In genomic region chr2:88054300-88055048, GRCh38 we compare ENCODE assay signal across 8 cellular contexts. TPM values are rescaled to one million over a fixed set of nuclear protein-coding genes. Genes with fewer than 3 reads are reported as not detected.
A peak's percentile ranks its signal among the peaks of the same experiment; 100 is the strongest.
DNase-seq lines count a peak whose midpoint lies in the region; ATAC-seq and TF ChIP-seq lines count a peak whose summit lies in the region.

No MANE protein-coding gene starts in this region.

- H3K9ac ChIP-seq in mucosa of stomach (ENCODE audit: low read length) = peak overlapping the region; percentile 96

- no peaks in the 10 kb centered on the region for H3K27me3 ChIP-seq in CD8-positive, alpha-beta T cell (ENCODE audit: insufficient read depth, low read length)
- no peaks in the 10 kb centered on the region for H3K27me3 ChIP-seq in mucosa of stomach (ENCODE audit: control insufficient read depth, insufficient read depth, low read length)

- peaks cover 61% of the 10 kb centered on the region for H3K4me1 Mint-ChIP-seq in CD8-positive, alpha-beta T cell (ENCODE audit: low read depth)

- POLR2A ChIA-PET in CD8-positive, alpha-beta T cell (lab: Charles Lee) = interaction anchor here (0.7 to 1.5 kb wide), 3 partner anchors 14 to 573 kb away, joined by 3 to 5 read pairs (median 3); partner anchors contain the start of genes EIF2AK3 and RNU2-63P

- peak overlapping the region; percentile 96 for H3K4me3 Mint-ChIP-seq in CD8-positive, alpha-beta T cell

- no peaks in the 10 kb centered on the region for H3K9me3 ChIP-seq in CD8-positive, alpha-beta T cell (ENCODE audit: low read length)
- no peaks in the 10 kb centered on the region for H3K9me3 ChIP-seq in mucosa of stomach (ENCODE audit: control insufficient read depth, low read length)

- H3K36me3 ChIP-seq in CD8-positive, alpha-beta T cell (ENCODE audit: insufficient read depth, low read length) = no peaks in the 10 kb centered on the region
- no peaks in the 10 kb centered on the region for H3K36me3 ChIP-seq in mucosa of stomach (ENCODE audit: control insufficient read depth, insufficient read depth, low read length)

- no peak for TF ChIP-seq CTCF in CD8-positive, alpha-beta T cell (IDR thresholded peaks at IDR 0.05)

- no peaks in the 10 kb centered on the region for H3K27me3 Mint-ChIP-seq in CD8-positive, alpha-beta T cell (ENCODE audit: low read depth)

- peak overlapping the region; percentile 80 for H3K27ac ChIP-seq in CD8-positive, alpha-beta T cell (ENCODE audit: low read depth, low read length)

- no peaks in the 10 kb centered on the region for H3K9me3 Mint-ChIP-seq in CD8-positive, alpha-beta T cell

- DNase-seq in CD8-positive, alpha-beta T cell = peak in 1 of 7 experiments; percentile 6
- DNase-seq in NAMALWA (ENCODE audit: low spot score) = peak; percentile 11
- DNase-seq in central memory CD4-positive, alpha-beta T cell = peak; percentile 9
- DNase-seq in KG1 (lab: John Stamatoyannopoulos, UW) = no peak
- no peak for DNase-seq in NCI-H128 (lab: John Stamatoyannopoulos, UW; ENCODE audit: unreplicated experiment)
- DNase-seq in DMS153 treated with DMSO at 0.1 percent for 48 hours (lab: John Stamatoyannopoulos, UW; ENCODE audit: unreplicated experiment) = no peak

- peak overlapping the region; percentile 98 for H3K27ac Mint-ChIP-seq in CD8-positive, alpha-beta T cell

- H3K4me1 ChIP-seq in CD8-positive, alpha-beta T cell (ENCODE audit: insufficient read depth, low read length) = peaks cover 23% of the 10 kb centered on the region
- H3K4me1 ChIP-seq in mucosa of stomach (ENCODE audit: control insufficient read depth, insufficient read depth, low read length) = peaks cover 8% of the 10 kb centered on the region

- no peak for ATAC-seq in CD8-positive, alpha-beta T cell
- no peak for ATAC-seq in GM21360 (IDR thresholded peaks at IDR 0.05; ENCODE audit: unreplicated experiment)

- intact Hi-C loops in CD8-positive, alpha-beta T cell (cut with DNase I, micrococcal nuclease) = loop anchor here (1.0 to 10.0 kb wide), 5 partner anchors 38 to 1950 kb away; partner anchors contain the start of genes RNU2-63P (in 2 of the 2), EIF2AK3 (in 1 of the 2), KDM3A (in 1 of the 2) and POLR1A (in 1 of the 2)

- CTCF ChIA-PET in CD8-positive, alpha-beta T cell (lab: Charles Lee) = interaction anchor here (0.6 kb wide), 1 partner anchor 22 kb away, joined by 3 read pairs; no protein-coding TSS in a partner anchor

- H3K4me3 ChIP-seq in CD8-positive, alpha-beta T cell (ENCODE audit: low read depth, low read length) = peak overlapping the region; percentile 57
- peak overlapping the region; percentile 49 for H3K4me3 ChIP-seq in mucosa of stomach (ENCODE audit: low read length)

- peaks cover 22% of the 10 kb centered on the region for H3K36me3 Mint-ChIP-seq in CD8-positive, alpha-beta T cell

RNA-seq across cellular contexts. Expression of gene KRCC1, which starts 1.1 kb away (rescaled TPM):
- 1 to 10 TPM; 3.1 to 3.6 TPM for total RNA-seq in CD8-positive, alpha-beta T cell

RNA-seq across cellular contexts. Expression of gene SMYD1, which starts 13.2 kb away (rescaled TPM):
- not detected for total RNA-seq in CD8-positive, alpha-beta T cell

RNA-seq across cellular contexts. Expression of gene RNU2-63P, which starts 38.1 kb away (rescaled TPM):
- 1 to 10 TPM; 4.4 to 9.1 TPM for total RNA-seq in CD8-positive, alpha-beta T cell

Comparison
In these comparisons a context has a peak if more than half of its experiments do, and no peak if none do; other contexts are left out.
1. DNase-seq: peak in NAMALWA (single experiment) and central memory CD4-positive, alpha-beta T cell (single experiment); none in KG1 (single experiment), NCI-H128 (single experiment) and DMS153 treated with DMSO at 0.1 percent for 48 hours (single experiment).